ENCODE assay signal across 14 cellular contexts in the genomic region with DNA sequence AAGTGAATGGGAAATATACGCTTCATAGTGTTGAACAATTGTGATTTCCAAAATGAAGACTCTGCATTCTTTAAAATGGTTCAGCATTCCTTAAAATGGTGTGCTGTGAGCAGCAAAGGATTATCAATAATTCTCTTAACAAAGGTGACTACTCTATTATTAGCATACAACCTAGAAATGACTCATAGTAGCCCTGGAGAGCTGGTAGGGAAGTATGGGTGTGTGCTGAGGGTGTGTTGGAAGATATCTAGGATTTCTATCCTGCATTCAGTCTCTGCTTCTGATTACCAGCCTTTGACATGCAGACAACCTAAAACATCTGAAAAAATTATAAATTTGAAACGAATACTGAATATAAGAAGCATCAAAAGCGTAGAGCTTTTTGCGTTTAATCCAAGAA.
"Had no signal": no experiment of that assay in that cellular context is flagged by ENCODE, and none has a peak within 500 bp of the region (broad histone marks: within the 10 kb centered on the region; RNA-seq: fewer than 3 reads in every experiment).

No MANE protein-coding gene starts in this region.

- H3K9me3 ChIP-seq: body of pancreas, esophagus muscularis mucosa, prostate gland, suprapubic skin had no signal

- H3K36me3 ChIP-seq: esophagus muscularis mucosa, left ventricle myocardium inferior, prostate gland, suprapubic skin had no signal

- H3K27me3 ChIP-seq: body of pancreas, esophagus muscularis mucosa, suprapubic skin had no signal

- H3K4me3 ChIP-seq: body of pancreas, esophagus muscularis mucosa, left ventricle myocardium inferior, prostate gland, suprapubic skin had no signal

- H3K27ac ChIP-seq: body of pancreas, esophagus muscularis mucosa, left ventricle myocardium inferior, prostate gland, suprapubic skin had no signal

- H3K4me1 ChIP-seq: body of pancreas, esophagus muscularis mucosa, left ventricle myocardium inferior, prostate gland, suprapubic skin had no signal

- DNase-seq: activated B cell treated with CpG ODN at 0.5 μM for 24 hours; activated effector memory CD4-positive, alpha-beta T cell treated with Interleukin-2 at 50 U/mL for 16 hours; activated T-cell treated with anti-CD3 and anti-CD28 coated beads, Interleukin-2, amount 50 U/mL, for 1 hour; body of pancreas; effector memory CD8-positive, alpha-beta T cell; foreskin fibroblast; left ventricle myocardium inferior; mesenchymal stem cell; nephron progenitor cell; stimulated activated CD4-positive, alpha-beta T cell treated with anti-CD3 and anti-CD28 coated beads, Interleukin-2, amount 100 ng/mL, for 48 hours; stimulated activated naive CD4-positive, alpha-beta T cell treated with Interleukin-2 at 50 U/mL for 16 hours had no signal
